Comparison of ENCODE assay signal across 14 cellular contexts in the genomic region with DNA sequence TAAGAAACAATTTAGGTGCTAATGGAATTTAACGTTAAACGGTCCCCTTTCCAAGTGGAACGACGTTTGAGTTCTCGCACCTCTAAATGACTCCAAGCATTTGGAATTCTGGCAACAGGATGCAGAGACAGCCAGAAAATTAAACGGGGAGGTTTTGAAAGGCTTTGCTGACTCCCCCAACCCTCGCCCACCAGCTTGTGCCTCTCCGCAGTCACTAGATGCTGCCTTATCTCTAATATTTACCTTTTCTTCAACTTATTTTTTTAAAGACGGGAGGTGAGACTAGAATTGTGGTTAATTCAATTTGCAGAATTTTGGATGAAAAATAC. TPM values are rescaled to one million over a fixed set of nuclear protein-coding genes. Genes with fewer than 3 reads are reported as not detected.
DNase-seq lines count a peak whose midpoint lies in the region; ATAC-seq and TF ChIP-seq lines count a peak whose summit lies in the region.
"Had no signal": no experiment of that assay in that cellular context is flagged by ENCODE, and none has a peak within 500 bp of the region (broad histone marks: within the 10 kb centered on the region; RNA-seq: fewer than 3 reads in every experiment).

No MANE protein-coding gene starts in this region.

- no peaks in the 10 kb centered on the region for H3K27me3 ChIP-seq in A673 (replicated peaks; ENCODE audit: insufficient read depth, low read depth, low read length, poor library complexity)
- H3K27me3 ChIP-seq in GM23338 (ENCODE audit: insufficient read depth), result peaks cover 73% of the 10 kb centered on the region
- peaks cover 24% of the 10 kb centered on the region for H3K27me3 ChIP-seq in iPS-18a (ENCODE audit: control insufficient read depth, insufficient read depth, low read length)

- H3K9me3 ChIP-seq in A673 (ENCODE audit: low read depth, low read length, poor library complexity, severe bottlenecking), result no peaks in the 10 kb centered on the region
- no peaks in the 10 kb centered on the region for H3K9me3 ChIP-seq in iPS-18a (ENCODE audit: control insufficient read depth, low read depth, low read length)
- H3K9me3 ChIP-seq: ovary had no signal

- H3K4me3 ChIP-seq in A673 (ENCODE audit: low read depth, low read length, poor library complexity, severe bottlenecking) (peak overlapping the region; percentile 95), GM23338 (peak overlapping the region; percentile 89), iPS-18a (ENCODE audit: low read length) (peak overlapping the region; percentile 99)
- H3K4me3 ChIP-seq: ovary had no signal

- H3K9me3 Mint-ChIP-seq in GM23338, result peaks cover 29% of the 10 kb centered on the region
- no peaks in the 10 kb centered on the region for H3K9me3 Mint-ChIP-seq in activated CD4-positive, alpha-beta memory T cell treated with anti-CD3 and anti-CD28 coated beads for 36 hours

- POLR2A ChIA-PET in A673 (lab: Charles Lee; ENCODE audit: low non-redundant PET), result interaction anchor here (0.8 kb wide), 1 partner anchor 53 kb away, joined by 3 read pairs; no protein-coding TSS in a partner anchor
- POLR2A ChIA-PET in activated CD4-positive, alpha-beta memory T cell treated with anti-CD3 and anti-CD28 coated beads for 36 hours (lab: Charles Lee), result no interaction called here

- H3F3A ChIP-seq in GM23338 (replicated peaks; ENCODE audit: low read depth), result peaks cover 39% of the 10 kb centered on the region

- H2AFZ ChIP-seq in GM23338, result no peak overlapping the region

- peak; percentile 55 for DNase-seq in A673 (ENCODE audit: low spot score)
- no peak for DNase-seq in GM23338 (ENCODE audit: low spot score)
- DNase-seq in activated CD4-positive, alpha-beta memory T cell treated with anti-CD3 and anti-CD28 coated beads for 36 hours, result no peak
- no peak for DNase-seq in NCI-H226
- DNase-seq in NCI-H2196 treated with DMSO at 0.1 percent for 48 hours (lab: John Stamatoyannopoulos, UW; ENCODE audit: unreplicated experiment), result no peak
- DNase-seq in NCI-H2029 treated with DMSO at 0.1 percent for 48 hours (lab: John Stamatoyannopoulos, UW), result no peak
- DNase-seq: amniotic stem cell; ovary; stimulated activated CD4-positive, alpha-beta T cell treated with anti-CD3 and anti-CD28 coated beads, Interleukin-2, amount 100 ng/mL, for 48 hours; substantia nigra had no signal

- ATAC-seq in GM23338 (no peak), HG02798 (IDR thresholded peaks at IDR 0.05; ENCODE audit: poor library complexity, unreplicated experiment) (no peak)

- peaks cover 54% of the 10 kb centered on the region for H3K36me3 Mint-ChIP-seq in GM23338 (ENCODE audit: low read depth)
- H3K36me3 Mint-ChIP-seq in activated CD4-positive, alpha-beta memory T cell treated with anti-CD3 and anti-CD28 coated beads for 36 hours, result peaks cover 12% of the 10 kb centered on the region

- H3K4me3 Mint-ChIP-seq in GM23338, result peak overlapping the region; percentile 97
- H3K4me3 Mint-ChIP-seq in activated CD4-positive, alpha-beta memory T cell treated with anti-CD3 and anti-CD28 coated beads for 36 hours, result no peak overlapping the region

- H3K4me1 ChIP-seq in A673 (ENCODE audit: insufficient read depth, low read length, poor library complexity, severe bottlenecking) (peaks cover 15% of the 10 kb centered on the region), GM23338 (ENCODE audit: insufficient read depth) (peaks cover 28% of the 10 kb centered on the region), iPS-18a (ENCODE audit: control insufficient read depth, low read depth, low read length) (peaks cover 32% of the 10 kb centered on the region)

- H3K79me2 ChIP-seq in GM23338 (replicated peaks; ENCODE audit: insufficient read depth), result peaks cover 55% of the 10 kb centered on the region

- no peak for TF ChIP-seq CTCF in A673 (conservative IDR thresholded peaks at IDR 0.05; ENCODE audit: low read depth, low read length)
- TF ChIP-seq CTCF in GM23338 (conservative IDR thresholded peaks at IDR 0.05; ENCODE audit: low read depth in 2 of 2), result no peak

- H4K20me1 ChIP-seq in GM23338 (replicated peaks; ENCODE audit: insufficient read depth), result peaks cover 17% of the 10 kb centered on the region

- H3K27me3 Mint-ChIP-seq in GM23338 (ENCODE audit: insufficient read depth, low read depth, poor library complexity), result peaks cover 66% of the 10 kb centered on the region
- peaks cover 60% of the 10 kb centered on the region for H3K27me3 Mint-ChIP-seq in activated CD4-positive, alpha-beta memory T cell treated with anti-CD3 and anti-CD28 coated beads for 36 hours

- no TSS peak for BruUV-seq in A673 (replicated peaks; lab: Mats Ljungman, UMichigan)

- peak overlapping the region; percentile 97 for H3K27ac Mint-ChIP-seq in GM23338
- peak overlapping the region; percentile 66 for H3K27ac Mint-ChIP-seq in activated CD4-positive, alpha-beta memory T cell treated with anti-CD3 and anti-CD28 coated beads for 36 hours
- H3K27ac Mint-ChIP-seq: CD14-positive monocyte had no signal

- CTCF ChIA-PET in A673 (lab: Charles Lee), result no interaction called here
- CTCF ChIA-PET in activated CD4-positive, alpha-beta memory T cell treated with anti-CD3 and anti-CD28 coated beads for 36 hours (lab: Charles Lee), result interaction anchor here (0.9 to 1.7 kb wide), 4 partner anchors 14 to 531 kb away, joined by 3 to 5 read pairs (median 4); no protein-coding TSS in a partner anchor

- peak overlapping the region; percentile 87 for H3K4me2 ChIP-seq in GM23338

- peaks cover 24% of the 10 kb centered on the region for H3K4me1 Mint-ChIP-seq in GM23338
- H3K4me1 Mint-ChIP-seq in activated CD4-positive, alpha-beta memory T cell treated with anti-CD3 and anti-CD28 coated beads for 36 hours (ENCODE audit: low read depth), result peaks cover 17% of the 10 kb centered on the region

- no peaks in the 10 kb centered on the region for H3K9me2 ChIP-seq in GM23338 (ENCODE audit: insufficient read depth)

- peaks cover 56% of the 10 kb centered on the region for H3K36me3 ChIP-seq in A673 (ENCODE audit: insufficient read depth, low read length, poor library complexity, severe bottlenecking)
- peaks cover 6% of the 10 kb centered on the region; the same call in 1 of the 2 replicates for H3K36me3 ChIP-seq in GM23338 (ENCODE audit: insufficient read depth)
- H3K36me3 ChIP-seq in iPS-18a (ENCODE audit: control insufficient read depth, low read depth, low read length), result peaks cover 41% of the 10 kb centered on the region
- H3K36me3 ChIP-seq: ovary had no signal

- H3K27ac ChIP-seq in A673 (ENCODE audit: low read depth, low read length, poor library complexity, severe bottlenecking) (peak overlapping the region; percentile 96), GM23338 (ENCODE audit: low read depth) (peak overlapping the region; percentile 28; the same call in 1 of the 2 replicates), iPS-18a (ENCODE audit: low read length) (peak overlapping the region; percentile 69)
- H3K27ac ChIP-seq: ovary had no signal

- H3K9ac ChIP-seq in iPS-18a (ENCODE audit: low read length), result peak overlapping the region; percentile 94

- intact Hi-C loops in A673 (cut with micrococcal nuclease; ENCODE audit: unreplicated experiment), result loop anchor here (1.0 to 5.0 kb wide), 2 partner anchors 327 to 531 kb away; no protein-coding TSS in a partner anchor
- intact Hi-C loops in activated CD4-positive, alpha-beta memory T cell treated with anti-CD3 and anti-CD28 coated beads for 36 hours (cut with micrococcal nuclease), result loop anchor here (10.0 kb wide), 1 partner anchor 531 kb away; no protein-coding TSS in a partner anchor

TF ChIP-seq in GM23338, 12 proteins besides CTCF, POLR2A, EP300 and RAD21:
- TF ChIP-seq POLR2AphosphoS5 (IDR thresholded peaks at IDR 0.05; ENCODE audit: low read depth), result no peak; the same call in 1 of the 2 replicates
- no peak for TF ChIP-seq STAT1 (IDR thresholded peaks at IDR 0.05; ENCODE audit: unreplicated experiment)
- TF ChIP-seq, protein P1, sequence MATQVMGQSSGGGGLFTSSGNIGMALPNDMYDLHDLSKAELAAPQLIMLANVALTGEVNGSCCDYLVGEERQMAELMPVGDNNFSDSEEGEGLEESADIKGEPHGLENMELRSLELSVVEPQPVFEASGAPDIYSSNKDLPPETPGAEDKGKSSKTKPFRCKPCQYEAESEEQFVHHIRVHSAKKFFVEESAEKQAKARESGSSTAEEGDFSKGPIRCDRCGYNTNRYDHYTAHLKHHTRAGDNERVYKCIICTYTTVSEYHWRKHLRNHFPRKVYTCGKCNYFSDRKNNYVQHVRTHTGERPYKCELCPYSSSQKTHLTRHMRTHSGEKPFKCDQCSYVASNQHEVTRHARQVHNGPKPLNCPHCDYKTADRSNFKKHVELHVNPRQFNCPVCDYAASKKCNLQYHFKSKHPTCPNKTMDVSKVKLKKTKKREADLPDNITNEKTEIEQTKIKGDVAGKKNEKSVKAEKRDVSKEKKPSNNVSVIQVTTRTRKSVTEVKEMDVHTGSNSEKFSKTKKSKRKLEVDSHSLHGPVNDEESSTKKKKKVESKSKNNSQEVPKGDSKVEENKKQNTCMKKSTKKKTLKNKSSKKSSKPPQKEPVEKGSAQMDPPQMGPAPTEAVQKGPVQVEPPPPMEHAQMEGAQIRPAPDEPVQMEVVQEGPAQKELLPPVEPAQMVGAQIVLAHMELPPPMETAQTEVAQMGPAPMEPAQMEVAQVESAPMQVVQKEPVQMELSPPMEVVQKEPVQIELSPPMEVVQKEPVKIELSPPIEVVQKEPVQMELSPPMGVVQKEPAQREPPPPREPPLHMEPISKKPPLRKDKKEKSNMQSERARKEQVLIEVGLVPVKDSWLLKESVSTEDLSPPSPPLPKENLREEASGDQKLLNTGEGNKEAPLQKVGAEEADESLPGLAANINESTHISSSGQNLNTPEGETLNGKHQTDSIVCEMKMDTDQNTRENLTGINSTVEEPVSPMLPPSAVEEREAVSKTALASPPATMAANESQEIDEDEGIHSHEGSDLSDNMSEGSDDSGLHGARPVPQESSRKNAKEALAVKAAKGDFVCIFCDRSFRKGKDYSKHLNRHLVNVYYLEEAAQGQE (IDR thresholded peaks at IDR 0.05; ENCODE audit: unreplicated experiment), result no peak
- no peak for TF ChIP-seq ZNF331 (CRISPR knock-in tag; IDR thresholded peaks at IDR 0.05; ENCODE audit: low read depth)

RNA-seq across cellular contexts. Expression of gene ZIC2, which starts 2.5 kb away (rescaled TPM):
- total RNA-seq in A673 (2021), result 285 and 305 TPM in 2 replicates
- total RNA-seq in GM23338 (2014; rRNA removed; shearing (Covaris generic)), result 76.2 and 87.9 TPM in 2 replicates
- polyA plus RNA-seq in GM23338 (2016; fragmentation: Nextera tagmentation; extraction: Ambion mirVana), result 62.6 and 63.2 TPM in 2 replicates
- total RNA-seq in activated CD4-positive, alpha-beta memory T cell treated with anti-CD3 and anti-CD28 coated beads for 36 hours, result not detected
- polyA plus RNA-seq: CD14-positive monocyte had no signal

RNA-seq across cellular contexts. Expression of gene ZIC5, which starts 12.5 kb away (rescaled TPM):
- 23.4 and 25.2 TPM in 2 replicates for total RNA-seq in A673 (2021)
- 28.0 and 32.6 TPM in 2 replicates for total RNA-seq in GM23338 (2014; rRNA removed; shearing (Covaris generic))
- polyA plus RNA-seq in GM23338 (2016; fragmentation: Nextera tagmentation; extraction: Ambion mirVana), result 14.1 and 17.2 TPM in 2 replicates
- total RNA-seq in activated CD4-positive, alpha-beta memory T cell treated with anti-CD3 and anti-CD28 coated beads for 36 hours, result not detected
- total RNA-seq: RPMI7951 had no signal
- polyA plus RNA-seq: CD14-positive monocyte, ovary had no signal

Comparison
In these comparisons a context has a peak if more than half of its experiments do, and no peak if none do; other contexts are left out.
1. H3K27ac ChIP-seq: peak in every context shown above with its lines; median percentile 96 in A673; 69 in iPS-18a; 28 in GM23338.
2. RNA of gene ZIC2, which starts 2.5 kb away (total RNA-seq): 285 to 305 TPM in A673 and 76.2 to 87.9 TPM in GM23338; not detected in activated CD4-positive, alpha-beta memory T cell treated with anti-CD3 and anti-CD28 coated beads for 36 hours; every median in the first group is over 10 times any median in the second.
3. RNA of gene ZIC5, which starts 12.5 kb away (total RNA-seq): 28.0 to 32.6 TPM in GM23338 and 23.4 to 25.2 TPM in A673; not detected in activated CD4-positive, alpha-beta memory T cell treated with anti-CD3 and anti-CD28 coated beads for 36 hours; every median in the first group is over 10 times any median in the second.
4. Peak in every context shown above with its lines, with median percentiles within 50 percentile points of each other: H3K4me3 ChIP-seq.